ENCODE assay signal across 1 cellular context in the genomic region with DNA sequence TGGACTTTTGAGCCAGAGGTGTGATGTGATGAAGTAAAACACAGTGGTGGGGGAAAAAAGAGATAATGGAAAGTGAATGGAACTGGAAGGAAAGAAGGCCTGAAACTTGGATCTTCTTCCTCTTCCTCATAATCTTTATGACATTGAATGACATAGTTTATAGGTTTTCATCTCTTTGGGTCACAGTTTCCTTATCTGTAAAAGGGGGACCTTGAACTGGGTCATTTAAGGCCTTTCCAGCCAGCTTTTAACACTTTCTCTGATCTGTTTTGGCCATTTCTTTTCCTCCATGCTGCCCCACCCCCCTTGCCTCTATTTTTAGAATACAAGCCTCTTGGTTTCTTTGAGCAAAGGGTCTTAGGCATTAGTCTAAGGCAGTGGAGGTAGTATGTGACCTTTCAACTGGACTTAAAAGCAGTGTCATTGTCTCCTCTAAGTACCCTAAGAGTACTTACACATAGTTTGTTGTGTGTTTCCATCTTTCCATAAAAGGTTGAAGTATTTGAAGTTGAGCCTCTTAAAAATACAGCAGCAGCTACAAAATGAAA.
A peak's percentile ranks its signal among the peaks of the same experiment; 100 is the strongest.
TF ChIP-seq lines count a peak whose summit lies in the region.

No MANE protein-coding gene starts in this region.

TF ChIP-seq in K562, 482 proteins besides CTCF, POLR2A, EP300 and RAD21:
- TF ChIP-seq NFE2L1 (tag; IDR thresholded peaks at IDR 0.05; ENCODE audit: borderline replicate concordance, low read depth) (no peak), CBX3 (IDR thresholded peaks at IDR 0.05; ENCODE audit: borderline replicate concordance in 1 of 2, low read length in 2 of 2) (no peak), CCAR2 (IDR thresholded peaks at IDR 0.05; ENCODE audit: low read depth, low read length) (no peak), NBN (IDR thresholded peaks at IDR 0.05; ENCODE audit: low read depth) (no peak), MEF2A (IDR thresholded peaks at IDR 0.05; ENCODE audit: control insufficient read depth, low read depth, low read length) (peak; percentile 87), MEIS2 (IDR thresholded peaks at IDR 0.05; ENCODE audit: partially characterized antibody) (no peak), RBM25 (IDR thresholded peaks at IDR 0.05; ENCODE audit: low read depth, low read length, severe bottlenecking) (peak; percentile 15)
- TF ChIP-seq, protein P1, sequence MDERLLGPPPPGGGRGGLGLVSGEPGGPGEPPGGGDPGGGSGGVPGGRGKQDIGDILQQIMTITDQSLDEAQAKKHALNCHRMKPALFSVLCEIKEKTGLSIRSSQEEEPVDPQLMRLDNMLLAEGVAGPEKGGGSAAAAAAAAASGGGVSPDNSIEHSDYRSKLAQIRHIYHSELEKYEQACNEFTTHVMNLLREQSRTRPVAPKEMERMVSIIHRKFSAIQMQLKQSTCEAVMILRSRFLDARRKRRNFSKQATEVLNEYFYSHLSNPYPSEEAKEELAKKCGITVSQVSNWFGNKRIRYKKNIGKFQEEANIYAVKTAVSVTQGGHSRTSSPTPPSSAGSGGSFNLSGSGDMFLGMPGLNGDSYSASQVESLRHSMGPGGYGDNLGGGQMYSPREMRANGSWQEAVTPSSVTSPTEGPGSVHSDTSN (CRISPR knock-in tag; IDR thresholded peaks at IDR 0.05; ENCODE audit: low read depth) = no peak
- TF ChIP-seq, protein P1 (tag; conservative IDR thresholded peaks at IDR 0.05; ENCODE audit: low read depth) = 0 out of 2 replicates have a peak, but pooled peaks have one; percentile 10
- TF ChIP-seq, protein P2, sequence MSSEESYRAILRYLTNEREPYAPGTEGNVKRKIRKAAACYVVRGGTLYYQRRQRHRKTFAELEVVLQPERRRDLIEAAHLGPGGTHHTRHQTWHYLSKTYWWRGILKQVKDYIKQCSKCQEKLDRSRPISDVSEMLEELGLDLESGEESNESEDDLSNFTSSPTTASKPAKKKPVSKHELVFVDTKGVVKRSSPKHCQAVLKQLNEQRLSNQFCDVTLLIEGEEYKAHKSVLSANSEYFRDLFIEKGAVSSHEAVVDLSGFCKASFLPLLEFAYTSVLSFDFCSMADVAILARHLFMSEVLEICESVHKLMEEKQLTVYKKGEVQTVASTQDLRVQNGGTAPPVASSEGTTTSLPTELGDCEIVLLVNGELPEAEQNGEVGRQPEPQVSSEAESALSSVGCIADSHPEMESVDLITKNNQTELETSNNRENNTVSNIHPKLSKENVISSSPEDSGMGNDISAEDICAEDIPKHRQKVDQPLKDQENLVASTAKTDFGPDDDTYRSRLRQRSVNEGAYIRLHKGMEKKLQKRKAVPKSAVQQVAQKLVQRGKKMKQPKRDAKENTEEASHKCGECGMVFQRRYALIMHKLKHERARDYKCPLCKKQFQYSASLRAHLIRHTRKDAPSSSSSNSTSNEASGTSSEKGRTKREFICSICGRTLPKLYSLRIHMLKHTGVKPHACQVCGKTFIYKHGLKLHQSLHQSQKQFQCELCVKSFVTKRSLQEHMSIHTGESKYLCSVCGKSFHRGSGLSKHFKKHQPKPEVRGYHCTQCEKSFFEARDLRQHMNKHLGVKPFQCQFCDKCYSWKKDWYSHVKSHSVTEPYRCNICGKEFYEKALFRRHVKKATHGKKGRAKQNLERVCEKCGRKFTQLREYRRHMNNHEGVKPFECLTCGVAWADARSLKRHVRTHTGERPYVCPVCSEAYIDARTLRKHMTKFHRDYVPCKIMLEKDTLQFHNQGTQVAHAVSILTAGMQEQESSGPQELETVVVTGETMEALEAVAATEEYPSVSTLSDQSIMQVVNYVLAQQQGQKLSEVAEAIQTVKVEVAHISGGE (CRISPR knock-in tag; IDR thresholded peaks at IDR 0.05) = no peak
- TF ChIP-seq, protein P3, sequence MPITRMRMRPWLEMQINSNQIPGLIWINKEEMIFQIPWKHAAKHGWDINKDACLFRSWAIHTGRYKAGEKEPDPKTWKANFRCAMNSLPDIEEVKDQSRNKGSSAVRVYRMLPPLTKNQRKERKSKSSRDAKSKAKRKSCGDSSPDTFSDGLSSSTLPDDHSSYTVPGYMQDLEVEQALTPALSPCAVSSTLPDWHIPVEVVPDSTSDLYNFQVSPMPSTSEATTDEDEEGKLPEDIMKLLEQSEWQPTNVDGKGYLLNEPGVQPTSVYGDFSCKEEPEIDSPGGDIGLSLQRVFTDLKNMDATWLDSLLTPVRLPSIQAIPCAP (CRISPR knock-in tag; IDR thresholded peaks at IDR 0.05; ENCODE audit: borderline replicate concordance) = no peak
